12 cellular contexts compared by ENCODE assay signal in the genomic region with DNA sequence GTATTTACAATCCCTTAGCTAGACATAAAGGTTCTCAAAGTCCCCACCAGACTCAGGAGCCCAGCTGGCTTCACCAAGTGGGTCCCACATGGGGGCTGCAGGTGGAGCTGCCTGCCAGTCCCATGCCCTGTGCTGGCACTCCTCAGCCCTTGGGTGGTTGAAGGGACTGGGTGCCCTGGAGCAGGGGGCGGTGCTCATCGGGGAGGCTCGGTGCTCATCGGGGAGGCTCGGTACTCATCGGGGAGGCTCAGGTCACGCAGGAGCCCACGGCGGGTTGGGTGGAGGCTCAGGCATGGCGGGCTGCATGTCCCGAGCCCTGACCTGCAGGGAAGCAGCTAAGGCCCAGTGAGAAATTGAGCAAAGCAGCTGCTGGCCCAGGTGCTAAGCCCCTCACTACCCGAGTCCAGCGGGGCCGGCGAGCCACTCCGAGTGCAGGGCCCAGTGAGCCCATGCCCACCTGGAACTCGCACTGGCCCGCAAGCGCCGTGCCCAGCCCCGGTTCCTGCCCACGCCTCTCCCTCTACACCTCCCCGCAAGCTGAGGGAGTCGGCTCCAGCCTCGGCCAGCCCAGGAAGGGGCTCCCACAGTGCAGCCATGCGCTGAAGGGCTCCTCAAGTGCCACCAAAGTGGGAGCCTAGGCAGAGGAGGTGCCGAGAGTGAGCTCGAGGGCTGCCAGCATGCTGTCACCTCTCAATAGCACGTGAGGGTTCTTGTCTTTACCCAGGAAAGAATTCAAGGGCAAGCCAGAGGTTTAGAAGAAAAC. TPM values are rescaled to one million over a fixed set of nuclear protein-coding genes. Genes with fewer than 3 reads are reported as not detected.
"Had no signal": no experiment of that assay in that cellular context is flagged by ENCODE, and none has a peak within 500 bp of the region (broad histone marks: within the 10 kb centered on the region; RNA-seq: fewer than 3 reads in every experiment).

No MANE protein-coding gene starts in this region.

RNA-seq across cellular contexts. Expression of gene FAM90A1, which starts 24.8 kb away (rescaled TPM):
- total RNA-seq: naive thymus-derived CD8-positive, alpha-beta T cell; neural crest cell; omental fat pad; osteoblast; osteocyte; progenitor cell of endocrine pancreas; pulmonary artery endothelial cell; right atrium auricular region; sciatic nerve; smooth muscle cell had no signal
- polyA plus RNA-seq: naive thymus-derived CD4-positive, alpha-beta T cell; neural cell; smooth muscle cell had no signal
